In the genomic region with DNA sequence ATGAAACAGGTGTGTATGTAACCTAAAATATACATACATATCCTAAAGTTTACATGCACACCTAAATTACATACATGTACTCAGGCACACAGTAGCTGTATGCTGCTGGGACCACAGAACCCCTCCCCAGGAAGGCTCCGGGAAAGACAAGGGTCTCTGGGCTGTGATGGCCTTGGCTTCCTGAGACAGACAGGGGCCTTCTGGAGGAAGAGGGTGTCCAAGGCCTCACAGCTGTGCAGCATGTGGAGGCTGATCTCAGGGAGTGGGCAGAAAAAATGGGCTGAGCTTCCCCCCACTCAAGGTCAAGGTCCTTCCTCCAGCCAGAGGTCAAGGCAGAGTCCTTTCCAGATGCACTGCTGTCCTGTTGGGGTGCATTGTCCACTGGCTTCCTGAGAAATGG, we compare ENCODE assay signal across 5 cellular contexts.
"Had no signal": no experiment of that assay in that cellular context is flagged by ENCODE, and none has a peak within 500 bp of the region (broad histone marks: within the 10 kb centered on the region; RNA-seq: fewer than 3 reads in every experiment).

No MANE protein-coding gene starts in this region.

- H3K4me3 ChIP-seq: GM23338, K562 had no signal

- H3K4me2 ChIP-seq: GM23338 had no signal

- DNase-seq: H9, HCEC 1CT, IMR-90 had no signal
